20 cellular contexts compared by ENCODE assay signal in genomic region chr3:114666613-114667012, GRCh38.
DNase-seq lines count a peak whose midpoint lies in the region; ATAC-seq, FAIRE-seq and TF ChIP-seq lines count a peak whose summit lies in the region.
"Had no signal": no experiment of that assay in that cellular context is flagged by ENCODE, and none has a peak within 500 bp of the region (broad histone marks: within the 10 kb centered on the region; RNA-seq: fewer than 3 reads in every experiment).

No MANE protein-coding gene starts in this region.

- H3K9me3 Mint-ChIP-seq in activated T-helper 1 cell treated with anti-CD3 and anti-CD28 coated beads, Interleukin-12 subunit alpha, Interleukin-12 subunit beta, Interleukin-2, Interleukin-4 antibody, amounts not matched to agents 30 ng/mL and 10 ng/mL and 1 ng/mL, durations not matched to agents 14 hours and 24 hours and 36 hours: peaks cover 6% of the 10 kb centered on the region

- no peaks in the 10 kb centered on the region for H3K4me1 Mint-ChIP-seq in activated T-helper 1 cell treated with anti-CD3 and anti-CD28 coated beads, Interleukin-12 subunit alpha, Interleukin-12 subunit beta, Interleukin-2, Interleukin-4 antibody, amounts not matched to agents 30 ng/mL and 10 ng/mL and 1 ng/mL, durations not matched to agents 14 hours and 24 hours and 36 hours (ENCODE audit: low read depth)

- intact Hi-C loops in ovary (cut with DNase I): no loop called here
- intact Hi-C loops in activated T-helper 1 cell treated with anti-CD3 and anti-CD28 coated beads, Interleukin-12 subunit alpha, Interleukin-12 subunit beta, Interleukin-2, Interleukin-4 antibody, amounts not matched to agents 30 ng/mL and 10 ng/mL and 1 ng/mL, durations not matched to agents 14 hours and 24 hours and 36 hours (cut with micrococcal nuclease): no loop called here

- no peak overlapping the region for H3K27ac Mint-ChIP-seq in activated T-helper 1 cell treated with anti-CD3 and anti-CD28 coated beads, Interleukin-12 subunit alpha, Interleukin-12 subunit beta, Interleukin-2, Interleukin-4 antibody, amounts not matched to agents 30 ng/mL and 10 ng/mL and 1 ng/mL, durations not matched to agents 14 hours and 24 hours and 36 hours
- H3K27ac Mint-ChIP-seq: CD8-positive, alpha-beta T cell had no signal

- DNase-seq in OCI-M1 (lab: John Stamatoyannopoulos, UW) (peak; percentile 32), bronchial epithelial cell (ENCODE audit: low read depth) (no peak), fibroblast of the aortic adventitia (ENCODE audit: low read depth) (peak; percentile 31), pulmonary artery endothelial cell (ENCODE audit: low read depth, low spot score) (peak; percentile 7), ovary (no peak)
- no peak for DNase-seq in activated T-helper 1 cell treated with anti-CD3 and anti-CD28 coated beads, Interleukin-12 subunit alpha, Interleukin-12 subunit beta, Interleukin-2, Interleukin-4 antibody, amounts not matched to agents 30 ng/mL and 10 ng/mL and 1 ng/mL, durations not matched to agents 14 hours and 24 hours and 36 hours (ENCODE audit: low spot score)
- DNase-seq: Calu3; CD8-positive, alpha-beta T cell; EL; NCI-H1105; NCI-H1694 treated with DMSO at 0.1 percent for 48 hours; NCI-H2107; NCI-H510A; NCI-H748 treated with DMSO at 0.1 percent for 48 hours; NK-92 treated with Interleukin-12 subunit alpha and Interleukin-12 subunit beta, amount 100 ng/mL, for 24 hours; SIG-M5 had no signal

- TF ChIP-seq POLR2A in ovary (IDR thresholded peaks at IDR 0.05): no peak

- no peaks in the 10 kb centered on the region for H3K27me3 Mint-ChIP-seq in activated T-helper 1 cell treated with anti-CD3 and anti-CD28 coated beads, Interleukin-12 subunit alpha, Interleukin-12 subunit beta, Interleukin-2, Interleukin-4 antibody, amounts not matched to agents 30 ng/mL and 10 ng/mL and 1 ng/mL, durations not matched to agents 14 hours and 24 hours and 36 hours (ENCODE audit: insufficient read depth)

- H3K36me3 Mint-ChIP-seq in activated T-helper 1 cell treated with anti-CD3 and anti-CD28 coated beads, Interleukin-12 subunit alpha, Interleukin-12 subunit beta, Interleukin-2, Interleukin-4 antibody, amounts not matched to agents 30 ng/mL and 10 ng/mL and 1 ng/mL, durations not matched to agents 14 hours and 24 hours and 36 hours (ENCODE audit: low read depth): no peaks in the 10 kb centered on the region

- H3K27me3 ChIP-seq in bronchial epithelial cell (ENCODE audit: control insufficient read depth, insufficient read depth, low read length) (no peaks in the 10 kb centered on the region), ovary (no peaks in the 10 kb centered on the region)
- H3K27me3 ChIP-seq: BLaER1 treated with 17β-estradiol and CSF1 and Interleukin-3, amounts not matched to agents 10 nM and 100 nM had no signal

- no peak for TF ChIP-seq EP300 in ovary (IDR thresholded peaks at IDR 0.05)

- peaks cover 1% of the 10 kb centered on the region for H3K4me1 ChIP-seq in ovary (ENCODE audit: insufficient read depth)
- H3K4me1 ChIP-seq: BLaER1 treated with 17β-estradiol and CSF1 and Interleukin-3, amounts not matched to agents 10 nM and 100 nM had no signal

- no peak for TF ChIP-seq CTCF in bronchial epithelial cell (IDR thresholded peaks at IDR 0.05; ENCODE audit: insufficient read depth, low read length, severe bottlenecking)
- no peak for TF ChIP-seq CTCF in fibroblast of the aortic adventitia (IDR thresholded peaks at IDR 0.05; ENCODE audit: insufficient read depth, low read length)
- no peak for TF ChIP-seq CTCF in ovary (IDR thresholded peaks at IDR 0.05)

- WGBS in ovary, 3 donors: 30 to 42% (median 32%) methylated on average over 2 of the region's 2 CpGs

- peak; percentile 36 for FAIRE-seq in bronchial epithelial cell (lab: Jason Lieb, UNC)
- FAIRE-seq: GM12878, K562 had no signal

- H3K27ac ChIP-seq in ovary: no peak overlapping the region
- H3K27ac ChIP-seq: BLaER1 treated with 17β-estradiol and CSF1 and Interleukin-3, amounts not matched to agents 10 nM and 100 nM had no signal

- no peak for ATAC-seq in GM18867 (IDR thresholded peaks at IDR 0.05; ENCODE audit: unreplicated experiment)
- ATAC-seq: CD8-positive, alpha-beta T cell; GM12878; K562 had no signal

- H3K9me3 ChIP-seq in ovary: no peaks in the 10 kb centered on the region

- H3K36me3 ChIP-seq in bronchial epithelial cell (ENCODE audit: control insufficient read depth, insufficient read depth, low read length) (no peaks in the 10 kb centered on the region), ovary (no peaks in the 10 kb centered on the region)
- H3K36me3 ChIP-seq: BLaER1 treated with 17β-estradiol and CSF1 and Interleukin-3, amounts not matched to agents 10 nM and 100 nM had no signal

- no peak overlapping the region for H3K4me3 Mint-ChIP-seq in activated T-helper 1 cell treated with anti-CD3 and anti-CD28 coated beads, Interleukin-12 subunit alpha, Interleukin-12 subunit beta, Interleukin-2, Interleukin-4 antibody, amounts not matched to agents 30 ng/mL and 10 ng/mL and 1 ng/mL, durations not matched to agents 14 hours and 24 hours and 36 hours
- H3K4me3 Mint-ChIP-seq: CD8-positive, alpha-beta T cell had no signal

- H3K4me3 ChIP-seq in bronchial epithelial cell (ENCODE audit: low read depth, low read length) (no peak overlapping the region), fibroblast of the aortic adventitia (ENCODE audit: low read depth, low read length) (no peak overlapping the region), ovary (no peak overlapping the region)
- H3K4me3 ChIP-seq: BLaER1 treated with 17β-estradiol and CSF1 and Interleukin-3, amounts not matched to agents 10 nM and 100 nM; GM12878; K562 had no signal

Comparison
In these comparisons a context has a peak if more than half of its experiments do, and no peak if none do; other contexts are left out.
1. DNase-seq: peak in OCI-M1 (single experiment), fibroblast of the aortic adventitia (single experiment) and pulmonary artery endothelial cell (single experiment); none in bronchial epithelial cell (single experiment), ovary (0 of 5) and activated T-helper 1 cell treated with anti-CD3 and anti-CD28 coated beads, Interleukin-12 subunit alpha, Interleukin-12 subunit beta, Interleukin-2, Interleukin-4 antibody, amounts not matched to agents 30 ng/mL and 10 ng/mL and 1 ng/mL, durations not matched to agents 14 hours and 24 hours and 36 hours (single experiment).